Comparison of ENCODE assay signal across 32 cellular contexts in genomic region chr5:128591598-128592455, GRCh38. TPM values are rescaled to one million over a fixed set of nuclear protein-coding genes. Genes with fewer than 3 reads are reported as not detected.
A peak's percentile ranks its signal among the peaks of the same experiment; 100 is the strongest.
DNase-seq lines count a peak whose midpoint lies in the region; ATAC-seq, FAIRE-seq and TF ChIP-seq lines count a peak whose summit lies in the region.
"Had no signal": no experiment of that assay in that cellular context is flagged by ENCODE, and none has a peak within 500 bp of the region (broad histone marks: within the 10 kb centered on the region; RNA-seq: fewer than 3 reads in every experiment).

No MANE protein-coding gene starts in this region.

- H3K4me2 ChIP-seq in HepG2 (ENCODE audit: low read depth, low read length) (no peak overlapping the region), endothelial cell of umbilical vein (ENCODE audit: insufficient read depth, low read length) (peak overlapping the region; percentile 24)
- H3K4me2 ChIP-seq: A549 had no signal

- H3K36me3 ChIP-seq in HepG2 (replicated peaks in 1 of 2; ENCODE audit: control insufficient read depth in 1 of 2, insufficient read depth in 2 of 2, low read length in 2 of 2) (no peaks in the 10 kb centered on the region), right lobe of liver (no peaks in the 10 kb centered on the region), endothelial cell of umbilical vein (ENCODE audit: control insufficient read depth in 2 of 2, extremely low read depth in 1 of 2, insufficient read depth in 2 of 2, low read length in 2 of 2) (no peaks in the 10 kb centered on the region)
- no peaks in the 10 kb centered on the region for H3K36me3 ChIP-seq in CD8-positive, alpha-beta memory T cell (ENCODE audit: insufficient read depth, low read length)
- H3K36me3 ChIP-seq: MG63 had no signal

- H4K20me1 ChIP-seq in HepG2 (ENCODE audit: insufficient read depth, low read length) (no peaks in the 10 kb centered on the region), endothelial cell of umbilical vein (replicated peaks; ENCODE audit: control insufficient read depth, extremely low read depth, insufficient read depth, low read length) (no peaks in the 10 kb centered on the region)

- H3K27me3 Mint-ChIP-seq in CD8-positive, alpha-beta memory T cell, result no peaks in the 10 kb centered on the region
- H3K27me3 Mint-ChIP-seq: CD4-positive, alpha-beta memory T cell had no signal

- TF ChIP-seq RAD21 in HepG2 (CRISPR knock-in tag; IDR thresholded peaks at IDR 0.05), result no peak

- H3K27ac Mint-ChIP-seq in CD8-positive, alpha-beta memory T cell, result no peak overlapping the region
- H3K27ac Mint-ChIP-seq: CD4-positive, alpha-beta memory T cell; HFFc6; T-helper 1 cell treated with Interleukin-12 subunit alpha and Interleukin-12 subunit beta and Interleukin-4 antibody, amounts not matched to agents 30 μg/mL and 1 μg/mL, for 36 hours had no signal

- TF ChIP-seq POLR2A in HepG2 (IDR thresholded peaks at IDR 0.05; ENCODE audit: insufficient read depth in 1 of 2, low read depth in 2 of 2, low read length in 2 of 2) (no peak), right lobe of liver (IDR thresholded peaks at IDR 0.05) (no peak), endothelial cell of umbilical vein (IDR thresholded peaks at IDR 0.05; ENCODE audit: low read depth, low read length) (no peak)

- no TSS peak for BruUV-seq in HepG2 (replicated peaks; lab: Mats Ljungman, UMichigan)
- BruUV-seq in endothelial cell of umbilical vein (replicated peaks; lab: Mats Ljungman, UMichigan), result no TSS peak

- intact Hi-C loops in HepG2 (cut with micrococcal nuclease; ENCODE audit: unreplicated experiment), result no loop called here
- intact Hi-C loops in right lobe of liver (cut with DNase I), result no loop called here
- intact Hi-C loops in endothelial cell of umbilical vein (cut with micrococcal nuclease), result no loop called here

- H3K4me3 Mint-ChIP-seq in CD8-positive, alpha-beta memory T cell, result no peak overlapping the region
- H3K4me3 Mint-ChIP-seq: CD4-positive, alpha-beta memory T cell; HFFc6; T-helper 1 cell treated with Interleukin-12 subunit alpha and Interleukin-12 subunit beta and Interleukin-4 antibody, amounts not matched to agents 30 μg/mL and 1 μg/mL, for 36 hours had no signal

- H3K79me2 ChIP-seq in HepG2 (ENCODE audit: insufficient read depth, low read length) (no peaks in the 10 kb centered on the region), endothelial cell of umbilical vein (ENCODE audit: control insufficient read depth, insufficient read depth, low read length) (no peaks in the 10 kb centered on the region)

- ATAC-seq in HepG2, result no peak
- no peak for ATAC-seq in right lobe of liver
- no peak for ATAC-seq in HG03045 (IDR thresholded peaks at IDR 0.05; ENCODE audit: unreplicated experiment)
- ATAC-seq in HG03520 (IDR thresholded peaks at IDR 0.05; ENCODE audit: unreplicated experiment), result no peak
- ATAC-seq: A549, Panc1 had no signal

- TF ChIP-seq EP300 in HepG2 (IDR thresholded peaks at IDR 0.05; ENCODE audit: low read depth in 2 of 2, low read length in 2 of 2) (no peak), HepG2 (CRISPR knock-in tag; IDR thresholded peaks at IDR 0.05; ENCODE audit: borderline replicate concordance) (no peak)

- no peaks in the 10 kb centered on the region for H3K4me1 Mint-ChIP-seq in CD8-positive, alpha-beta memory T cell
- H3K4me1 Mint-ChIP-seq: CD4-positive, alpha-beta memory T cell had no signal

- H3K9ac ChIP-seq in HepG2 (ENCODE audit: insufficient read depth, low read depth, low read length) (no peak overlapping the region), endothelial cell of umbilical vein (replicated peaks; ENCODE audit: extremely low read depth, insufficient read depth, low read length) (no peak overlapping the region)
- H3K9ac ChIP-seq: GM23248 had no signal

- dilution Hi-C loops in endothelial cell of umbilical vein (cut with MboI; ENCODE audit: extremely low pct_ligation_motif_present, low sequenced_read_pairs), result no loop called here

- H3K9me3 ChIP-seq in HepG2 (ENCODE audit: low read length), result peaks cover 28% of the 10 kb centered on the region; the same call in 1 of the 2 replicates
- H3K9me3 ChIP-seq in right lobe of liver, result no peaks in the 10 kb centered on the region
- no peaks in the 10 kb centered on the region for H3K9me3 ChIP-seq in endothelial cell of umbilical vein (replicated peaks; ENCODE audit: control insufficient read depth, insufficient read depth, low read length)
- H3K9me3 ChIP-seq in CD8-positive, alpha-beta memory T cell (ENCODE audit: low read length), result no peaks in the 10 kb centered on the region
- H3K9me3 ChIP-seq: A549, Caco-2, MG63 had no signal

- TF ChIP-seq CTCF in HepG2 (CRISPR knock-in tag; IDR thresholded peaks at IDR 0.05) (no peak), right lobe of liver (IDR thresholded peaks at IDR 0.05) (no peak), LNCaP clone FGC (IDR thresholded peaks at IDR 0.05; ENCODE audit: control insufficient read depth, extremely low read depth, insufficient read depth) (no peak), endothelial cell of umbilical vein (IDR thresholded peaks at IDR 0.05; ENCODE audit: extremely low read depth in 1 of 2, insufficient read depth in 1 of 2, low read depth in 1 of 2, low read length in 2 of 2) (no peak)

- DNase-seq in HepG2 (ENCODE audit: low spot score), result no peak
- DNase-seq in right lobe of liver, result no peak
- DNase-seq in LNCaP clone FGC (ENCODE audit: low read depth), result peak; percentile 10
- DNase-seq in endothelial cell of umbilical vein (ENCODE audit: low read depth, low spot score), result no peak
- no peak for DNase-seq in CD8-positive, alpha-beta memory T cell
- DNase-seq: C1 segment of cervical spinal cord; Caco-2; CD4-positive, alpha-beta memory T cell; DND-41; GM23248; H7; HFFc6; KBM-7; MG63; NCI-H1105 treated with DMSO at 0.1 percent for 48 hours; NCI-H146; NCI-H1930; NCI-H2107; NCI-H226; NCI-H510A; NCI-H69; SHP77; SW 1271 had no signal

- H2AFZ ChIP-seq in HepG2 (ENCODE audit: low read length) (no peak overlapping the region), endothelial cell of umbilical vein (ENCODE audit: low read depth, low read length) (no peak overlapping the region)
- H2AFZ ChIP-seq: GM23248 had no signal

- H3K4me3 ChIP-seq in HepG2 (replicated peaks in 1 of 3; ENCODE audit: insufficient read depth in 1 of 3, low read depth in 2 of 3, low read length in 3 of 3) (no peak overlapping the region), right lobe of liver (no peak overlapping the region), LNCaP clone FGC (ENCODE audit: low read depth, low read length) (no peak overlapping the region), endothelial cell of umbilical vein (replicated peaks in 1 of 3; ENCODE audit: insufficient read depth in 1 of 3, low read depth in 1 of 3, low read length in 3 of 3) (no peak overlapping the region)
- no peak overlapping the region for H3K4me3 ChIP-seq in CD8-positive, alpha-beta memory T cell (ENCODE audit: low read length)
- H3K4me3 ChIP-seq: A549, GM23248, MG63 had no signal

- 3% methylated on average over 5 of the region's 5 CpGs for WGBS in HepG2 (ENCODE audit: low lambda C conversion rate)
- WGBS in right lobe of liver (ENCODE audit: insufficient coverage, low coverage, low lambda C conversion rate, missing lambda C conversion rate), result 43% methylated on average over 5 of the region's 5 CpGs

- in situ Hi-C loops in HepG2 (cut with HindIII; ENCODE audit: extremely low pct_ligation_motif_present, low pct_unique_long_range_greater_than_20kb), result no loop called here

- CTCF ChIA-PET in HepG2 (lab: Yijun Ruan, JAX; ENCODE audit: low intra/inter-chr PET ratio, low total read pairs) (no interaction called here), endothelial cell of umbilical vein (lab: Charles Lee) (no interaction called here)
- CTCF ChIA-PET in CD8-positive, alpha-beta memory T cell (lab: Charles Lee), result no interaction called here

- POLR2A ChIA-PET in HepG2 (lab: Yijun Ruan, JAX) (no interaction called here), endothelial cell of umbilical vein (lab: Charles Lee) (no interaction called here)
- POLR2A ChIA-PET in CD8-positive, alpha-beta memory T cell (lab: Charles Lee), result no interaction called here

- H3K27ac ChIP-seq in HepG2 (ENCODE audit: extremely low read length, insufficient read depth, low read length), result no peak overlapping the region
- no peak overlapping the region for H3K27ac ChIP-seq in right lobe of liver
- no peak overlapping the region for H3K27ac ChIP-seq in endothelial cell of umbilical vein (ENCODE audit: insufficient read depth, low read depth, low read length)
- H3K27ac ChIP-seq in CD8-positive, alpha-beta memory T cell (ENCODE audit: low read depth, low read length), result no peak overlapping the region
- H3K27ac ChIP-seq: A549, GM23248, HL-60, RWPE1 had no signal

- H3K36me3 Mint-ChIP-seq in CD8-positive, alpha-beta memory T cell, result no peaks in the 10 kb centered on the region
- H3K36me3 Mint-ChIP-seq: CD4-positive, alpha-beta memory T cell had no signal

- peaks cover 0 to 7% (median 0%) of the 10 kb centered on the region in 5 donors for H3K9me3 Mint-ChIP-seq in CD8-positive, alpha-beta memory T cell
- H3K9me3 Mint-ChIP-seq: HFFc6; T-helper 1 cell treated with Interleukin-12 subunit alpha and Interleukin-12 subunit beta and Interleukin-4 antibody, amounts not matched to agents 30 μg/mL and 1 μg/mL, for 36 hours had no signal

- H3K4me1 ChIP-seq in HepG2 (ENCODE audit: insufficient read depth, low read length) (no peaks in the 10 kb centered on the region), right lobe of liver (no peaks in the 10 kb centered on the region), endothelial cell of umbilical vein (ENCODE audit: control insufficient read depth, extremely low read depth, insufficient read depth, low read length) (peaks cover 2% of the 10 kb centered on the region)
- no peaks in the 10 kb centered on the region for H3K4me1 ChIP-seq in CD8-positive, alpha-beta memory T cell (ENCODE audit: insufficient read depth, low read length)
- H3K4me1 ChIP-seq: A549 had no signal

- H3K27me3 ChIP-seq in HepG2 (ENCODE audit: control insufficient read depth in 1 of 2, insufficient read depth in 2 of 2, low read length in 2 of 2) (no peaks in the 10 kb centered on the region), right lobe of liver (no peaks in the 10 kb centered on the region), endothelial cell of umbilical vein (ENCODE audit: control insufficient read depth in 2 of 2, insufficient read depth in 2 of 2, low read length in 2 of 2) (no peaks in the 10 kb centered on the region)
- H3K27me3 ChIP-seq in CD8-positive, alpha-beta memory T cell (ENCODE audit: insufficient read depth, low read length, poor library complexity, severe bottlenecking), result no peaks in the 10 kb centered on the region
- H3K27me3 ChIP-seq: MG63 had no signal

- FAIRE-seq in HepG2 (lab: Jason Lieb, UNC), result no peak
- FAIRE-seq in endothelial cell of umbilical vein (lab: Jason Lieb, UNC), result no peak
- FAIRE-seq: GM18507 had no signal

- H3K9me1 ChIP-seq in endothelial cell of umbilical vein (replicated peaks; ENCODE audit: control insufficient read depth, extremely low read depth, insufficient read depth, low read length), result no peaks in the 10 kb centered on the region

RNA-seq across cellular contexts. Expression of gene FBN2, which starts 53.8 kb away (rescaled TPM):
- total RNA-seq in HepG2 (2016; rRNA removed; fragmentation: Illumina TruSeq; extraction: Trizol) (not detected in 2 replicates), right lobe of liver (under 1 TPM; 0.06 to 0.98 (median 0.45) TPM), endothelial cell of umbilical vein (57.4 and 61.6 TPM in 2 replicates)
- total RNA-seq in HepG2 (2016; cell fraction: cytosol; rRNA removed; fragmentation: Illumina TruSeq; extraction: Trizol; ENCODE audit: low read depth), result not detected in 2 replicates
- not detected in 2 replicates for total RNA-seq in HepG2 (2016; cell fraction: insoluble cytoplasmic fraction; rRNA removed; fragmentation: Illumina TruSeq; extraction: Trizol)
- total RNA-seq in HepG2 (2016; cell fraction: membrane; rRNA removed; fragmentation: Illumina TruSeq; extraction: Trizol), result not detected in 2 replicates
- total RNA-seq in HepG2 (2016; cell fraction: nucleus; rRNA removed; fragmentation: Illumina TruSeq; extraction: Trizol), result 0.09 TPM in 1 of 2 replicates, not detected in the other
- polyA plus RNA-seq in HepG2 (2011; rRNA removed) (under 0.01 TPM in 1 of 2 replicates, not detected in the other), endothelial cell of umbilical vein (17.2 and 21.8 TPM in 2 replicates)
- not detected in 2 replicates for polyA plus RNA-seq in HepG2 (2011; cell fraction: cytosol; rRNA removed)
- polyA plus RNA-seq in HepG2 (2011; cell fraction: nucleus; rRNA removed), result not detected in 2 replicates
- not detected in 2 replicates for polyA plus RNA-seq in HepG2 (2012)
- polyA plus RNA-seq in HepG2 (2016; cell fraction: cytosol; fragmentation: Illumina TruSeq; extraction: Trizol; ENCODE audit: low read depth), result not detected in 2 replicates
- polyA plus RNA-seq in HepG2 (2016; cell fraction: insoluble cytoplasmic fraction; fragmentation: Illumina TruSeq; extraction: Trizol; ENCODE audit: low read depth), result not detected in 2 replicates
- not detected in 2 replicates for polyA plus RNA-seq in HepG2 (2016; cell fraction: membrane; fragmentation: Illumina TruSeq; extraction: Trizol; ENCODE audit: low read depth)
- not detected in 2 replicates for polyA plus RNA-seq in HepG2 (2016; cell fraction: nucleus; fragmentation: Illumina TruSeq; extraction: Trizol; ENCODE audit: insufficient read depth, low read depth)
- polyA minus RNA-seq in HepG2 (2011; rRNA and poly(A)+ RNA removed; ENCODE audit: low replicate concordance), result 0.04 and 42.7 TPM in 2 replicates
- not detected in 2 replicates for polyA minus RNA-seq in HepG2 (2011; cell fraction: cytosol; rRNA and poly(A)+ RNA removed)
- polyA minus RNA-seq in HepG2 (2011; cell fraction: nucleus; rRNA and poly(A)+ RNA removed), result under 0.01 TPM in 1 of 2 replicates, not detected in the other
- 19.6 and 19.9 TPM in 2 replicates for polyA plus RNA-seq in endothelial cell of umbilical vein (2011; cell fraction: cytosol; rRNA removed)
- polyA plus RNA-seq in endothelial cell of umbilical vein (2011; cell fraction: nucleus; rRNA removed), result 33.1 and 34.1 TPM in 2 replicates
- 22.3 and 62.4 TPM in 2 replicates for polyA plus RNA-seq in endothelial cell of umbilical vein (2012)
- 151 and 160 TPM in 2 replicates for polyA minus RNA-seq in endothelial cell of umbilical vein
- polyA minus RNA-seq in endothelial cell of umbilical vein (2011; cell fraction: cytosol; rRNA and poly(A)+ RNA removed), result 16.5 TPM
- 90.2 and 111 TPM in 2 replicates for polyA minus RNA-seq in endothelial cell of umbilical vein (2011; cell fraction: nucleus; rRNA and poly(A)+ RNA removed)
- total RNA-seq in CD8-positive, alpha-beta memory T cell, result under 1 TPM; 0.09 to 0.20 TPM
- polyA plus RNA-seq in CD8-positive, alpha-beta memory T cell, result not detected
- total RNA-seq: OCI-LY7 had no signal
- polyA plus RNA-seq: CD4-positive, alpha-beta memory T cell had no signal

Comparison
In these comparisons a context has a peak if more than half of its experiments do, and no peak if none do; other contexts are left out.
1. RNA of gene FBN2, which starts 53.8 kb away (total RNA-seq): 57.4 to 61.6 TPM in endothelial cell of umbilical vein; 0.06 to 0.98 TPM in right lobe of liver, 0.09 to 0.20 TPM in CD8-positive, alpha-beta memory T cell and 0.09 TPM in HepG2; every median in the first group is over 10 times any median in the second.